32 cellular contexts compared by ENCODE assay signal in genomic region chr4:61805237-61805636, GRCh38.
"Had no signal": no experiment of that assay in that cellular context is flagged by ENCODE, and none has a peak within 500 bp of the region (broad histone marks: within the 10 kb centered on the region; RNA-seq: fewer than 3 reads in every experiment).

No MANE protein-coding gene starts in this region.

- ATAC-seq: activated CD4-positive, alpha-beta T cell treated with anti-CD3 and anti-CD28 coated beads for 36 hours; activated CD8-positive, alpha-beta memory T cell treated with anti-CD3 and anti-CD28 coated beads, Interleukin-2, amount 10 ng/mL, durations not matched to agents 7 days and 5 days; activated CD8-positive, alpha-beta T cell treated with anti-CD3 and anti-CD28 coated beads, Interleukin-2, amount 10 ng/mL, durations not matched to agents 7 days and 5 days; activated naive CD4-positive, alpha-beta T cell treated with anti-CD3 and anti-CD28 coated beads, Interleukin-2, amount 50 U/mL, for 72 hours; activated T-cell treated with anti-CD3 and anti-CD28 coated beads, Interleukin-2, amount 50 U/mL, for 72 hours; body of pancreas; gastroesophageal sphincter; heart right ventricle had no signal

- H3K27ac ChIP-seq: ascending aorta, body of pancreas, breast epithelium, cardiac muscle cell, coronary artery, dorsolateral prefrontal cortex, epithelial cell of prostate, esophagus squamous epithelium, gastroesophageal sphincter, heart right ventricle had no signal

- H3K4me1 ChIP-seq: ascending aorta, body of pancreas, breast epithelium, esophagus squamous epithelium, gastroesophageal sphincter, heart right ventricle had no signal

- H3K9me3 ChIP-seq: ascending aorta, body of pancreas, breast epithelium, esophagus squamous epithelium, gastroesophageal sphincter, heart right ventricle had no signal

- H3K4me3 ChIP-seq: ascending aorta, body of pancreas, breast epithelium, cardiac muscle cell, coronary artery, dorsolateral prefrontal cortex, esophagus squamous epithelium, gastroesophageal sphincter, heart right ventricle had no signal

- DNase-seq: activated CD4-positive, alpha-beta memory T cell treated with anti-CD3 and anti-CD28 coated beads for 36 hours; activated CD4-positive, alpha-beta T cell treated with anti-CD3 and anti-CD28 coated beads for 36 hours; activated CD4-positive, alpha-beta T cell treated with anti-CD3 and anti-CD28 coated beads, Interleukin-2, amount 10 ng/mL, durations not matched to agents 24 days and 14 days; activated CD4-positive, CD25-positive, alpha-beta regulatory T cell; activated CD4-positive, CD25-positive, alpha-beta regulatory T cell treated with anti-CD3 and anti-CD28 coated beads, Interleukin-2, amount 50 U/mL, for 72 hours; activated CD8-positive, alpha-beta memory T cell treated with anti-CD3 and anti-CD28 coated beads, Interleukin-2, amount 10 ng/mL, durations not matched to agents 7 days and 5 days; activated CD8-positive, alpha-beta memory T cell treated with anti-CD3 and anti-CD28 coated beads, Interleukin-2, amount 50 U/mL, for 4 hours; activated CD8-positive, alpha-beta T cell treated with anti-CD3 and anti-CD28 coated beads, Interleukin-2, amount 10 ng/mL, durations not matched to agents 7 days and 5 days; activated gamma-delta T cell; activated naive CD4-positive, alpha-beta T cell; activated naive CD4-positive, alpha-beta T cell treated with anti-CD3 and anti-CD28 coated beads, Interleukin-2, amount 10 ng/mL, durations not matched to agents 7 days and 5 days; activated naive CD8-positive, alpha-beta T cell treated with anti-CD3 and anti-CD28 coated beads, Interleukin-2, amount 10 ng/mL, durations not matched to agents 7 days and 5 days; activated T-cell treated with anti-CD3 and anti-CD28 coated beads, Interleukin-2, amount 50 U/mL, for 1 hour; activated T-cell treated with anti-CD3 and anti-CD28 coated beads, Interleukin-2, amount 50 U/mL, for 72 hours; body of pancreas; central memory CD4-positive, alpha-beta T cell; cerebellar nuclear complex; dorsolateral prefrontal cortex; effector memory CD4-positive, alpha-beta T cell; endodermal cell; esophagus squamous epithelium; foreskin melanocyte; heart right ventricle; T-helper 2 cell had no signal

- H3K4me1 Mint-ChIP-seq: activated CD4-positive, alpha-beta T cell treated with anti-CD3 and anti-CD28 coated beads for 36 hours; activated CD4-positive, alpha-beta T cell treated with anti-CD3 and anti-CD28 coated beads, Interleukin-2, amount 10 ng/mL, durations not matched to agents 24 days and 14 days; activated CD8-positive, alpha-beta memory T cell treated with anti-CD3 and anti-CD28 coated beads, Interleukin-2, amount 10 ng/mL, durations not matched to agents 7 days and 5 days; activated naive CD4-positive, alpha-beta T cell treated with anti-CD3 and anti-CD28 coated beads, Interleukin-2, amount 10 ng/mL, durations not matched to agents 7 days and 5 days; activated naive CD8-positive, alpha-beta T cell treated with anti-CD3 and anti-CD28 coated beads, Interleukin-2, amount 10 ng/mL, durations not matched to agents 7 days and 5 days; endodermal cell had no signal

- H3K27me3 Mint-ChIP-seq: activated CD4-positive, alpha-beta memory T cell treated with anti-CD3 and anti-CD28 coated beads for 36 hours; activated CD4-positive, alpha-beta T cell treated with anti-CD3 and anti-CD28 coated beads for 36 hours; activated CD4-positive, alpha-beta T cell treated with anti-CD3 and anti-CD28 coated beads, Interleukin-2, amount 10 ng/mL, durations not matched to agents 24 days and 14 days; activated CD8-positive, alpha-beta memory T cell treated with anti-CD3 and anti-CD28 coated beads, Interleukin-2, amount 10 ng/mL, durations not matched to agents 7 days and 5 days; activated naive CD4-positive, alpha-beta T cell treated with anti-CD3 and anti-CD28 coated beads, Interleukin-2, amount 10 ng/mL, durations not matched to agents 7 days and 5 days; activated naive CD8-positive, alpha-beta T cell treated with anti-CD3 and anti-CD28 coated beads, Interleukin-2, amount 10 ng/mL, durations not matched to agents 7 days and 5 days; dendritic cell treated with granulocyte-macrophage colony-stimulating factor and Interleukin-4, amounts not matched to agents 40 ng/mL and 50 ng/mL, for 4 days had no signal

- H3K36me3 ChIP-seq: ascending aorta, breast epithelium, cardiac muscle cell, esophagus squamous epithelium, gastroesophageal sphincter, heart right ventricle had no signal

- H3K9me3 Mint-ChIP-seq: dendritic cell treated with granulocyte-macrophage colony-stimulating factor and Interleukin-4, amounts not matched to agents 40 ng/mL and 50 ng/mL, for 4 days; endodermal cell had no signal

- H3K27ac Mint-ChIP-seq: activated CD4-positive, alpha-beta memory T cell treated with anti-CD3 and anti-CD28 coated beads for 36 hours; activated CD4-positive, alpha-beta T cell treated with anti-CD3 and anti-CD28 coated beads for 36 hours; activated CD4-positive, alpha-beta T cell treated with anti-CD3 and anti-CD28 coated beads, Interleukin-2, amount 10 ng/mL, durations not matched to agents 24 days and 14 days; activated CD8-positive, alpha-beta memory T cell treated with anti-CD3 and anti-CD28 coated beads, Interleukin-2, amount 10 ng/mL, durations not matched to agents 7 days and 5 days; activated CD8-positive, alpha-beta T cell treated with anti-CD3 and anti-CD28 coated beads, Interleukin-2, amount 10 ng/mL, durations not matched to agents 7 days and 5 days; activated naive CD4-positive, alpha-beta T cell treated with anti-CD3 and anti-CD28 coated beads, Interleukin-2, amount 10 ng/mL, durations not matched to agents 7 days and 5 days; activated naive CD4-positive, alpha-beta T cell treated with anti-CD3 and anti-CD28 coated beads, Interleukin-2, amount 50 U/mL, for 72 hours; activated naive CD8-positive, alpha-beta T cell treated with anti-CD3 and anti-CD28 coated beads, Interleukin-2, amount 10 ng/mL, durations not matched to agents 7 days and 5 days; activated T-cell treated with anti-CD3 and anti-CD28 coated beads, Interleukin-2, amount 50 U/mL, for 72 hours; dendritic cell treated with granulocyte-macrophage colony-stimulating factor and Interleukin-4, amounts not matched to agents 40 ng/mL and 50 ng/mL, for 4 days; endodermal cell had no signal

- H3K27me3 ChIP-seq: ascending aorta, body of pancreas, breast epithelium, cardiac muscle cell, dorsolateral prefrontal cortex, esophagus squamous epithelium, gastroesophageal sphincter, heart right ventricle had no signal

- H3K4me3 Mint-ChIP-seq: activated CD4-positive, alpha-beta memory T cell treated with anti-CD3 and anti-CD28 coated beads for 36 hours; activated CD4-positive, alpha-beta T cell treated with anti-CD3 and anti-CD28 coated beads for 36 hours; activated CD4-positive, alpha-beta T cell treated with anti-CD3 and anti-CD28 coated beads, Interleukin-2, amount 10 ng/mL, durations not matched to agents 24 days and 14 days; activated CD8-positive, alpha-beta memory T cell treated with anti-CD3 and anti-CD28 coated beads, Interleukin-2, amount 10 ng/mL, durations not matched to agents 7 days and 5 days; activated CD8-positive, alpha-beta T cell treated with anti-CD3 and anti-CD28 coated beads, Interleukin-2, amount 10 ng/mL, durations not matched to agents 7 days and 5 days; activated naive CD4-positive, alpha-beta T cell treated with anti-CD3 and anti-CD28 coated beads, Interleukin-2, amount 10 ng/mL, durations not matched to agents 7 days and 5 days; activated naive CD8-positive, alpha-beta T cell treated with anti-CD3 and anti-CD28 coated beads, Interleukin-2, amount 10 ng/mL, durations not matched to agents 7 days and 5 days; activated T-cell treated with anti-CD3 and anti-CD28 coated beads, Interleukin-2, amount 50 U/mL, for 72 hours; dendritic cell treated with granulocyte-macrophage colony-stimulating factor and Interleukin-4, amounts not matched to agents 40 ng/mL and 50 ng/mL, for 4 days; endodermal cell had no signal

- H3K36me3 Mint-ChIP-seq: activated CD4-positive, alpha-beta memory T cell treated with anti-CD3 and anti-CD28 coated beads for 36 hours; activated CD8-positive, alpha-beta memory T cell treated with anti-CD3 and anti-CD28 coated beads, Interleukin-2, amount 10 ng/mL, durations not matched to agents 7 days and 5 days; activated naive CD4-positive, alpha-beta T cell treated with anti-CD3 and anti-CD28 coated beads, Interleukin-2, amount 10 ng/mL, durations not matched to agents 7 days and 5 days; activated naive CD8-positive, alpha-beta T cell treated with anti-CD3 and anti-CD28 coated beads, Interleukin-2, amount 10 ng/mL, durations not matched to agents 7 days and 5 days had no signal
